ENCODE assay signal across 23 cellular contexts in the genomic region with DNA sequence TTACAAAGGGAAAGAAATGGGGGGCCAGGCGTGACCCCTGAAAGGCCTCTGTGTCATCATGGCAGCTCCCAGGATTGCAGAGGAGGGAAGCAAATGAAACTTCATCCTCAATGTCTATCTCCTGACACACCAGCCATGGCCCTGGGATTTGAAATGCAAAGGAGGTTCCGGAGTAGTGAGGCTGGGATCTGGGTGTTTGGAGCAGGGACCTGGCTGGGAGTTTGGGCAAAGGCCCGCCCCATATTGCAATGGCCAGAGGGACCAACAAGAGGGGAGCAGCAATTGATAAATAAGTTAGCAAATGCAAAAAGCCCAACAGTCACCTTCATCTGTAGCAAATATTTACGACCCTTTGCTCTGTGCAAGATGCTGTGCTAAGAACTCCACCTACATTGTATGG.
"Had no signal": no experiment of that assay in that cellular context is flagged by ENCODE, and none has a peak within 500 bp of the region (broad histone marks: within the 10 kb centered on the region; RNA-seq: fewer than 3 reads in every experiment).

No MANE protein-coding gene starts in this region.

- H3K4me3 ChIP-seq: colonic mucosa, dorsolateral prefrontal cortex, esophagus muscularis mucosa, gastroesophageal sphincter, heart left ventricle, hepatocyte, left lung, lower lobe of right lung, mucosa of descending colon had no signal

- H3K9me3 Mint-ChIP-seq: immature natural killer cell had no signal

- H3K4me1 ChIP-seq: colonic mucosa, esophagus muscularis mucosa, foreskin keratinocyte, gastroesophageal sphincter, heart left ventricle, left lung, lower lobe of right lung had no signal

- H3K4me2 ChIP-seq: hepatocyte had no signal

- H3K9me3 ChIP-seq: colonic mucosa, lower lobe of right lung, mucosa of descending colon had no signal

- H3K36me3 ChIP-seq: colonic mucosa, esophagus muscularis mucosa, gastroesophageal sphincter, heart left ventricle, left lung, lower lobe of right lung had no signal

- H3K27ac Mint-ChIP-seq: immature natural killer cell, mesothelial cell of epicardium had no signal

- FAIRE-seq: endothelial cell of umbilical vein, frontal cortex, keratinocyte had no signal

- H3K36me3 Mint-ChIP-seq: immature natural killer cell, mesothelial cell of epicardium had no signal

- H3K27ac ChIP-seq: colonic mucosa, dorsolateral prefrontal cortex, esophagus muscularis mucosa, foreskin keratinocyte, gastroesophageal sphincter, heart left ventricle, hepatocyte, left lung, lower lobe of right lung had no signal

- DNase-seq: cerebellar nuclear complex; colonic mucosa; dermis blood vessel endothelial cell; effector CD4-positive, alpha-beta T cell; effector memory CD4-positive, alpha-beta T cell; foreskin keratinocyte; heart left ventricle; hypothalamus; immature natural killer cell; left cardiac atrium; left lung; left ventricle myocardium superior; lower lobe of right lung; mesenchymal stem cell; mucosa of descending colon had no signal

- H2AFZ ChIP-seq: hepatocyte had no signal

- H3K4me3 Mint-ChIP-seq: immature natural killer cell, mesothelial cell of epicardium had no signal

- ATAC-seq: foreskin keratinocyte, gastroesophageal sphincter, heart left ventricle, left cardiac atrium, left lung, left ventricle myocardium superior, lower lobe of right lung, mucosa of descending colon had no signal

- H3K27me3 ChIP-seq: colonic mucosa, esophagus muscularis mucosa, foreskin keratinocyte, gastroesophageal sphincter, heart left ventricle, hepatocyte, left lung had no signal
